In genomic region chr10:3814832-3815209, GRCh38 we compare ENCODE assay signal across 15 cellular contexts. TPM values are rescaled to one million over a fixed set of nuclear protein-coding genes. Genes with fewer than 3 reads are reported as not detected.
DNase-seq lines count a peak whose midpoint lies in the region; ATAC-seq and TF ChIP-seq lines count a peak whose summit lies in the region.
"Had no signal": no experiment of that assay in that cellular context is flagged by ENCODE, and none has a peak within 500 bp of the region (broad histone marks: within the 10 kb centered on the region; RNA-seq: fewer than 3 reads in every experiment).

No MANE protein-coding gene starts in this region.

- H3K9ac ChIP-seq in smooth muscle cell (ENCODE audit: low read depth) = no peak overlapping the region

- no peak overlapping the region for H2AFZ ChIP-seq in smooth muscle cell (ENCODE audit: low read depth)

- no peaks in the 10 kb centered on the region for H3K9me3 Mint-ChIP-seq in activated naive CD4-positive, alpha-beta T cell treated with anti-CD3 and anti-CD28 coated beads, Interleukin-2, amount 50 U/mL, for 24 hours
- no peaks in the 10 kb centered on the region for H3K9me3 Mint-ChIP-seq in T-helper 1 cell treated with Interleukin-12 subunit alpha and Interleukin-12 subunit beta and Interleukin-4 antibody, amounts not matched to agents 30 μg/mL and 1 μg/mL, for 36 hours
- H3K9me3 Mint-ChIP-seq in effector memory CD8-positive, alpha-beta T cell = no peaks in the 10 kb centered on the region

- no peaks in the 10 kb centered on the region for H3K36me3 ChIP-seq in smooth muscle cell (ENCODE audit: low read depth)

- DNase-seq in activated naive CD4-positive, alpha-beta T cell treated with Interleukin-2 at 50 U/mL for 16 hours = no peak
- DNase-seq in effector memory CD8-positive, alpha-beta T cell = no peak
- DNase-seq in smooth muscle cell (lab: John Stamatoyannopoulos, UW; ENCODE audit: unreplicated experiment) (no peak), NCI-H2107 treated with DMSO at 0.1 percent for 48 hours (lab: John Stamatoyannopoulos, UW; ENCODE audit: unreplicated experiment) (no peak)
- DNase-seq: ACHN, AML-193, KG1, NCI-H1048, NCI-H146, NCI-H2081 treated with DMSO at 0.1 percent for 48 hours, NCI-H524 had no signal

- H3K27ac Mint-ChIP-seq in activated naive CD4-positive, alpha-beta T cell treated with anti-CD3 and anti-CD28 coated beads, Interleukin-2, amount 50 U/mL, for 24 hours = peak overlapping the region; percentile 62
- H3K27ac Mint-ChIP-seq in T-helper 1 cell treated with Interleukin-12 subunit alpha and Interleukin-12 subunit beta and Interleukin-4 antibody, amounts not matched to agents 30 μg/mL and 1 μg/mL, for 36 hours = peak overlapping the region; percentile 8
- peak overlapping the region; percentile 13 to 74 for H3K27ac Mint-ChIP-seq in effector memory CD8-positive, alpha-beta T cell

- TF ChIP-seq CTCF in smooth muscle cell (IDR thresholded peaks at IDR 0.05; ENCODE audit: borderline replicate concordance, insufficient read depth, poor library complexity, severe bottlenecking) = no peak

- no peaks in the 10 kb centered on the region for H4K20me1 ChIP-seq in smooth muscle cell (ENCODE audit: low read depth)

- H3K4me1 ChIP-seq in smooth muscle cell (ENCODE audit: low read depth) = peaks cover 7% of the 10 kb centered on the region

- over 99% methylated on average over 6 of the region's 6 CpGs for WGBS in smooth muscle cell (ENCODE audit: low lambda C conversion rate)

- H3K4me3 ChIP-seq in smooth muscle cell = no peak overlapping the region

- ATAC-seq in effector memory CD8-positive, alpha-beta T cell (replicated peaks) = peak; percentile 13
- ATAC-seq in HG02798 (IDR thresholded peaks at IDR 0.05; ENCODE audit: poor library complexity, unreplicated experiment) = no peak

- no peaks in the 10 kb centered on the region for H3K9me3 ChIP-seq in smooth muscle cell (replicated peaks; ENCODE audit: low read depth)

- no peaks in the 10 kb centered on the region for H3K27me3 ChIP-seq in smooth muscle cell (ENCODE audit: low read depth)

- H3F3A ChIP-seq in smooth muscle cell (ENCODE audit: low read depth) = no peaks in the 10 kb centered on the region

- H3K4me3 Mint-ChIP-seq in activated naive CD4-positive, alpha-beta T cell treated with anti-CD3 and anti-CD28 coated beads, Interleukin-2, amount 50 U/mL, for 24 hours = peak overlapping the region; percentile 15
- H3K4me3 Mint-ChIP-seq in T-helper 1 cell treated with Interleukin-12 subunit alpha and Interleukin-12 subunit beta and Interleukin-4 antibody, amounts not matched to agents 30 μg/mL and 1 μg/mL, for 36 hours = no peak overlapping the region
- H3K4me3 Mint-ChIP-seq in effector memory CD8-positive, alpha-beta T cell = peak overlapping the region; percentile 49 to 65
- H3K4me3 Mint-ChIP-seq: CD14-positive monocyte had no signal

- peaks cover 42% of the 10 kb centered on the region for H3K4me1 Mint-ChIP-seq in activated naive CD4-positive, alpha-beta T cell treated with anti-CD3 and anti-CD28 coated beads, Interleukin-2, amount 50 U/mL, for 24 hours
- peaks cover 33% of the 10 kb centered on the region for H3K4me1 Mint-ChIP-seq in T-helper 1 cell treated with Interleukin-12 subunit alpha and Interleukin-12 subunit beta and Interleukin-4 antibody, amounts not matched to agents 30 μg/mL and 1 μg/mL, for 36 hours (ENCODE audit: low read depth)
- peaks cover 32 to 39% of the 10 kb centered on the region in 2 donors for H3K4me1 Mint-ChIP-seq in effector memory CD8-positive, alpha-beta T cell (ENCODE audit: low read depth in 2 of 2)

- no peak overlapping the region for H3K4me2 ChIP-seq in smooth muscle cell

- no peaks in the 10 kb centered on the region for H3K36me3 Mint-ChIP-seq in activated naive CD4-positive, alpha-beta T cell treated with anti-CD3 and anti-CD28 coated beads, Interleukin-2, amount 50 U/mL, for 24 hours
- H3K36me3 Mint-ChIP-seq in T-helper 1 cell treated with Interleukin-12 subunit alpha and Interleukin-12 subunit beta and Interleukin-4 antibody, amounts not matched to agents 30 μg/mL and 1 μg/mL, for 36 hours (ENCODE audit: low read depth) = peaks cover 2% of the 10 kb centered on the region
- H3K36me3 Mint-ChIP-seq in effector memory CD8-positive, alpha-beta T cell (ENCODE audit: insufficient read depth) = peaks cover 20% of the 10 kb centered on the region

- no peak overlapping the region for H3K27ac ChIP-seq in smooth muscle cell (ENCODE audit: low read depth)

- no peaks in the 10 kb centered on the region for H3K79me2 ChIP-seq in smooth muscle cell (ENCODE audit: low read depth)

- H3K27me3 Mint-ChIP-seq in activated naive CD4-positive, alpha-beta T cell treated with anti-CD3 and anti-CD28 coated beads, Interleukin-2, amount 50 U/mL, for 24 hours = no peaks in the 10 kb centered on the region
- no peaks in the 10 kb centered on the region for H3K27me3 Mint-ChIP-seq in T-helper 1 cell treated with Interleukin-12 subunit alpha and Interleukin-12 subunit beta and Interleukin-4 antibody, amounts not matched to agents 30 μg/mL and 1 μg/mL, for 36 hours (ENCODE audit: low read depth)
- no peaks in the 10 kb centered on the region for H3K27me3 Mint-ChIP-seq in effector memory CD8-positive, alpha-beta T cell

RNA-seq across cellular contexts. Expression of gene KLF6, which starts 29.8 kb away (rescaled TPM):
- total RNA-seq in smooth muscle cell = 171 and 198 TPM in 2 replicates
- polyA plus RNA-seq in smooth muscle cell = 519 and 728 TPM in 2 replicates

Comparison
In these comparisons a context has a peak if more than half of its experiments do, and no peak if none do; other contexts are left out.
1. H3K27ac Mint-ChIP-seq: peak in every context shown above with its lines; median percentile 62 in activated naive CD4-positive, alpha-beta T cell treated with anti-CD3 and anti-CD28 coated beads, Interleukin-2, amount 50 U/mL, for 24 hours; 44 in effector memory CD8-positive, alpha-beta T cell; 8 in T-helper 1 cell treated with Interleukin-12 subunit alpha and Interleukin-12 subunit beta and Interleukin-4 antibody, amounts not matched to agents 30 μg/mL and 1 μg/mL, for 36 hours.